19 cellular contexts compared by ENCODE assay signal in genomic region chr5:178416206-178416882, GRCh38.
"Had no signal": no experiment of that assay in that cellular context is flagged by ENCODE, and none has a peak within 500 bp of the region (broad histone marks: within the 10 kb centered on the region; RNA-seq: fewer than 3 reads in every experiment).

No MANE protein-coding gene starts in this region.

- ATAC-seq: activated CD4-positive, alpha-beta T cell treated with anti-CD3 and anti-CD28 coated beads for 36 hours; activated T-cell treated with anti-CD3 and anti-CD28 coated beads, Interleukin-2, amount 50 U/mL, for 4 hours; left lobe of liver; natural killer cell treated with Interleukin-12 subunit alpha and Interleukin-12 subunit beta and Interleukin-15 and Interleukin-18, amount 100 ng/mL, for 72 hours had no signal

- H3K9me3 ChIP-seq: breast epithelium, colonic mucosa, esophagus squamous epithelium, heart right ventricle, spleen, thoracic aorta, vagina had no signal

- H3K27ac ChIP-seq: breast epithelium, colonic mucosa, dorsolateral prefrontal cortex, esophagus squamous epithelium, heart right ventricle, spleen, thoracic aorta, vagina had no signal

- H3K36me3 ChIP-seq: breast epithelium, colonic mucosa, esophagus squamous epithelium, heart right ventricle, spleen, thoracic aorta, vagina had no signal

- H3K27me3 ChIP-seq: breast epithelium, colonic mucosa, dorsolateral prefrontal cortex, vagina had no signal

- DNase-seq: activated B cell treated with CpG ODN at 0.5 μM for 24 hours; activated CD4-positive, alpha-beta T cell treated with anti-CD3 and anti-CD28 coated beads for 36 hours; activated CD4-positive, alpha-beta T cell treated with anti-CD3 and anti-CD28 coated beads, Interleukin-2, amount 50 U/mL, for 48 hours; activated naive CD4-positive, alpha-beta T cell; activated naive CD8-positive, alpha-beta T cell treated with anti-CD3 and anti-CD28 coated beads for 36 hours; activated T-cell treated with anti-CD3 and anti-CD28 coated beads, Interleukin-2, amount 50 U/mL, for 4 hours; colonic mucosa; esophagus squamous epithelium; heart right ventricle; spleen; stimulated activated CD4-positive, alpha-beta T cell treated with anti-CD3 and anti-CD28 coated beads, Interleukin-4, amount 100 ng/mL, for 1 hour; stimulated activated naive CD4-positive, alpha-beta T cell; T1000 had no signal

- H3K4me1 ChIP-seq: breast epithelium, colonic mucosa, esophagus squamous epithelium, vagina had no signal

- H3K4me3 ChIP-seq: breast epithelium, colonic mucosa, dorsolateral prefrontal cortex, esophagus squamous epithelium, heart right ventricle, spleen, thoracic aorta, vagina had no signal
